In genomic region chr7:55308186-55308929, GRCh38 we compare ENCODE assay signal across 11 cellular contexts. TPM values are rescaled to one million over a fixed set of nuclear protein-coding genes. Genes with fewer than 3 reads are reported as not detected.
A peak's percentile ranks its signal among the peaks of the same experiment; 100 is the strongest.
DNase-seq lines count a peak whose midpoint lies in the region; ATAC-seq and TF ChIP-seq lines count a peak whose summit lies in the region.
"Had no signal": no experiment of that assay in that cellular context is flagged by ENCODE, and none has a peak within 500 bp of the region (broad histone marks: within the 10 kb centered on the region; RNA-seq: fewer than 3 reads in every experiment).

No MANE protein-coding gene starts in this region.

- intact Hi-C loops in Calu3 (cut with micrococcal nuclease; ENCODE audit: unreplicated experiment), result no loop called here

- H3K4me3 ChIP-seq in choroid plexus epithelial cell (ENCODE audit: low read depth, low read length), result no peak overlapping the region
- no peak overlapping the region for H3K4me3 ChIP-seq in skeletal muscle cell (ENCODE audit: low read depth, low read length)
- H3K4me3 ChIP-seq: thyroid gland had no signal

- no peak for DNase-seq in T-helper 2 cell treated with Interferon-gamma antibody and Interleukin-4, amounts not matched to agents 5 μg/mL and 100 μg/mL, for 36 hours (ENCODE audit: low spot score)
- DNase-seq in T-helper 2 cell, result no peak
- peak; percentile 92 for DNase-seq in choroid plexus epithelial cell (ENCODE audit: low read depth)
- peak; percentile 54 for DNase-seq in skeletal muscle cell (ENCODE audit: low read depth)
- no peak for DNase-seq in MV-4-11 (lab: John Stamatoyannopoulos, UW)
- no peak for DNase-seq in Calu3
- DNase-seq in C1 segment of cervical spinal cord (lab: John Stamatoyannopoulos, UW), result no peak
- DNase-seq: activated naive CD4-positive, alpha-beta T cell treated with anti-CD3 and anti-CD28 coated beads, Interleukin-2, amount 50 U/mL, for 16 hours; KBM-7 had no signal

- H3K4me3 Mint-ChIP-seq in T-helper 2 cell treated with Interferon-gamma antibody and Interleukin-4, amounts not matched to agents 5 μg/mL and 100 μg/mL, for 36 hours, result peak overlapping the region; percentile 21
- no peak overlapping the region for H3K4me3 Mint-ChIP-seq in Calu3 (ENCODE audit: low read depth, unreplicated experiment)

- H3K9me3 Mint-ChIP-seq in T-helper 2 cell treated with Interferon-gamma antibody and Interleukin-4, amounts not matched to agents 5 μg/mL and 100 μg/mL, for 36 hours, result peaks cover 5% of the 10 kb centered on the region
- no peaks in the 10 kb centered on the region for H3K9me3 Mint-ChIP-seq in Calu3 (ENCODE audit: low read depth, unreplicated experiment)

- no peak for TF ChIP-seq CTCF in choroid plexus epithelial cell (conservative IDR thresholded peaks at IDR 0.05; ENCODE audit: low read depth, low read length)
- no peak for TF ChIP-seq CTCF in Calu3 (IDR thresholded peaks at IDR 0.05; ENCODE audit: unreplicated experiment)

- ATAC-seq in HG03457 (IDR thresholded peaks at IDR 0.05; ENCODE audit: unreplicated experiment), result peak; percentile 2

- H3K4me1 Mint-ChIP-seq in T-helper 2 cell treated with Interferon-gamma antibody and Interleukin-4, amounts not matched to agents 5 μg/mL and 100 μg/mL, for 36 hours (ENCODE audit: low read depth), result peaks cover 28% of the 10 kb centered on the region
- no peaks in the 10 kb centered on the region for H3K4me1 Mint-ChIP-seq in Calu3 (ENCODE audit: low read depth, unreplicated experiment)

- no TSS peak for BruUV-seq in Calu3 (replicated peaks; lab: Mats Ljungman, UMichigan)

- peaks cover 5% of the 10 kb centered on the region for H3K36me3 Mint-ChIP-seq in T-helper 2 cell treated with Interferon-gamma antibody and Interleukin-4, amounts not matched to agents 5 μg/mL and 100 μg/mL, for 36 hours (ENCODE audit: low read depth)
- H3K36me3 Mint-ChIP-seq in Calu3 (ENCODE audit: insufficient read depth, unreplicated experiment), result no peaks in the 10 kb centered on the region

- H3K27me3 Mint-ChIP-seq in T-helper 2 cell treated with Interferon-gamma antibody and Interleukin-4, amounts not matched to agents 5 μg/mL and 100 μg/mL, for 36 hours (ENCODE audit: low read depth), result peaks cover 11% of the 10 kb centered on the region
- peaks cover 36% of the 10 kb centered on the region for H3K27me3 Mint-ChIP-seq in Calu3 (ENCODE audit: unreplicated experiment)

- CTCF ChIA-PET in Calu3 (lab: Charles Lee), result interaction anchor here (0.6 kb wide), 1 partner anchor 728 kb away, joined by 3 read pairs; no protein-coding TSS in a partner anchor

- H3K27ac Mint-ChIP-seq in T-helper 2 cell treated with Interferon-gamma antibody and Interleukin-4, amounts not matched to agents 5 μg/mL and 100 μg/mL, for 36 hours, result peak overlapping the region; percentile 82
- H3K27ac Mint-ChIP-seq in Calu3 (ENCODE audit: unreplicated experiment), result no peak overlapping the region

RNA-seq across cellular contexts. Expression of gene LANCL2, which starts 56.8 kb away (rescaled TPM):
- total RNA-seq in Calu3 (2022), result 15.7 and 16.6 TPM in 2 replicates

Comparison
In these comparisons a context has a peak if more than half of its experiments do, and no peak if none do; other contexts are left out.
1. DNase-seq: peak in choroid plexus epithelial cell (single experiment) and skeletal muscle cell (single experiment); none in T-helper 2 cell treated with Interferon-gamma antibody and Interleukin-4, amounts not matched to agents 5 μg/mL and 100 μg/mL, for 36 hours (single experiment), T-helper 2 cell (0 of 5), MV-4-11 (single experiment), Calu3 (single experiment) and C1 segment of cervical spinal cord (0 of 14).